Comparison of ENCODE assay signal across 29 cellular contexts in the genomic region with DNA sequence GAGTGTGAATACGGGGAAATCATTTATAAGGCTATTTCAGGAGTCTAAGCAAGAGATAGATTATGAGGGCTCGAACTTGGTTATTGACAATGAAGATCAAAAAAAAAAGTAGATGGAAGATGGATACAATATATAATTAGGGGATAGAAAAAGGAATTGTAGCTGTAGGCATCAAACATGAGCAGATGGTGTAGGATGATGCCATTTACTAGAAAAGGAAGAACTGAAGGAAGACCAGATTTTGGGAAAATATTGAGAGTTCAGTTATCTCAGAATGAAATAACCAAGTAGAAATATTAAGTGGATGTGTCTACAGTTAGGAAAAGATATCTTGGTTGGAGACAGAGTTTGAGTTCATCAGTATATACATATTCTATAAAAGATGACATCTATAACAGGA.
"Had no signal": no experiment of that assay in that cellular context is flagged by ENCODE, and none has a peak within 500 bp of the region (broad histone marks: within the 10 kb centered on the region; RNA-seq: fewer than 3 reads in every experiment).

No MANE protein-coding gene starts in this region.

- ATAC-seq: stimulated activated effector memory CD8-positive, alpha-beta T cell treated with anti-CD3 and anti-CD28 coated beads, Interleukin-12 subunit alpha, Interleukin-12 subunit beta, amount 100 ng/mL, for 72 hours; stimulated activated memory B cell treated with anti-CD40 and anti-IgM and Interleukin-4, amounts not matched to agents 10 μg/mL and 1 μg/mL and 100 μg/mL, for 72 hours; stimulated activated naive B cell treated with anti-CD40 and anti-IgM and Interleukin-4, amounts not matched to agents 10 μg/mL and 1 μg/mL and 100 μg/mL, for 72 hours; stimulated activated naive CD8-positive, alpha-beta T cell treated with anti-CD3 and anti-CD28 coated beads, Interleukin-15, amount 100 ng/mL, for 72 hours; stimulated activated naive CD8-positive, alpha-beta T cell treated with anti-CD3 and anti-CD28 coated beads, Interleukin-15, Interleukin-2, amounts not matched to agents 100 U/mL and 50 U/mL, for 24 hours; upper lobe of right lung had no signal

- H3K27ac ChIP-seq: stomach, suprapubic skin, testis, thoracic aorta, thyroid gland, tibial artery, tibial nerve, transverse colon, upper lobe of left lung, upper lobe of right lung, uterus, vagina had no signal

- H3K4me1 Mint-ChIP-seq: stimulated activated effector memory CD8-positive, alpha-beta T cell treated with anti-CD3 and anti-CD28 coated beads, Interleukin-12 subunit alpha, Interleukin-12 subunit beta, amount 100 ng/mL, for 72 hours; stimulated activated memory B cell treated with anti-CD40 and anti-IgM and Interleukin-4, amounts not matched to agents 10 μg/mL and 1 μg/mL and 100 μg/mL, for 72 hours; stimulated activated naive B cell treated with anti-CD40 and anti-IgM and Interleukin-4, amounts not matched to agents 10 μg/mL and 1 μg/mL and 100 μg/mL, for 72 hours; stimulated activated naive CD8-positive, alpha-beta T cell treated with anti-CD3 and anti-CD28 coated beads, Interleukin-15, amount 100 ng/mL, for 72 hours had no signal

- H3K4me3 ChIP-seq: stomach, suprapubic skin, testis, thoracic aorta, thyroid gland, tibial artery, tibial nerve, transverse colon, upper lobe of left lung, upper lobe of right lung, uterus, vagina had no signal

- FAIRE-seq: urothelium cell line had no signal

- H3K4me1 ChIP-seq: suprapubic skin, testis, thyroid gland, transverse colon, upper lobe of left lung, upper lobe of right lung, uterus, vagina had no signal

- H3K27ac Mint-ChIP-seq: stimulated activated effector memory CD8-positive, alpha-beta T cell treated with anti-CD3 and anti-CD28 coated beads, Interleukin-12 subunit alpha, Interleukin-12 subunit beta, amount 100 ng/mL, for 72 hours; stimulated activated memory B cell treated with anti-CD40 and anti-IgM and Interleukin-4, amounts not matched to agents 10 μg/mL and 1 μg/mL and 100 μg/mL, for 72 hours; stimulated activated naive B cell treated with anti-CD40 and anti-IgM and Interleukin-4, amounts not matched to agents 10 μg/mL and 1 μg/mL and 100 μg/mL, for 72 hours; stimulated activated naive CD8-positive, alpha-beta T cell treated with anti-CD3 and anti-CD28 coated beads, Interleukin-15, amount 100 ng/mL, for 72 hours; stimulated activated naive CD8-positive, alpha-beta T cell treated with anti-CD3 and anti-CD28 coated beads, Interleukin-15, Interleukin-2, amounts not matched to agents 100 ng/mL and 50 ng/mL, for 24 hours; type B pancreatic cell had no signal

- H3K36me3 Mint-ChIP-seq: stimulated activated effector memory CD8-positive, alpha-beta T cell treated with anti-CD3 and anti-CD28 coated beads, Interleukin-12 subunit alpha, Interleukin-12 subunit beta, amount 100 ng/mL, for 72 hours; stimulated activated memory B cell treated with anti-CD40 and anti-IgM and Interleukin-4, amounts not matched to agents 10 μg/mL and 1 μg/mL and 100 μg/mL, for 72 hours; stimulated activated naive B cell treated with anti-CD40 and anti-IgM and Interleukin-4, amounts not matched to agents 10 μg/mL and 1 μg/mL and 100 μg/mL, for 72 hours; type B pancreatic cell had no signal

- H3K4me3 Mint-ChIP-seq: stimulated activated effector memory CD8-positive, alpha-beta T cell treated with anti-CD3 and anti-CD28 coated beads, Interleukin-12 subunit alpha, Interleukin-12 subunit beta, amount 100 ng/mL, for 72 hours; stimulated activated memory B cell treated with anti-CD40 and anti-IgM and Interleukin-4, amounts not matched to agents 10 μg/mL and 1 μg/mL and 100 μg/mL, for 72 hours; stimulated activated naive B cell treated with anti-CD40 and anti-IgM and Interleukin-4, amounts not matched to agents 10 μg/mL and 1 μg/mL and 100 μg/mL, for 72 hours; stimulated activated naive CD8-positive, alpha-beta T cell treated with anti-CD3 and anti-CD28 coated beads, Interleukin-15, amount 100 ng/mL, for 72 hours; stimulated activated naive CD8-positive, alpha-beta T cell treated with anti-CD3 and anti-CD28 coated beads, Interleukin-15, Interleukin-2, amounts not matched to agents 100 ng/mL and 50 ng/mL, for 24 hours; type B pancreatic cell had no signal

- H3K27me3 Mint-ChIP-seq: stimulated activated memory B cell treated with anti-CD40 and anti-IgM and Interleukin-4, amounts not matched to agents 10 μg/mL and 1 μg/mL and 100 μg/mL, for 72 hours; stimulated activated naive B cell treated with anti-CD40 and anti-IgM and Interleukin-4, amounts not matched to agents 10 μg/mL and 1 μg/mL and 100 μg/mL, for 72 hours; stimulated activated naive CD8-positive, alpha-beta T cell treated with anti-CD3 and anti-CD28 coated beads, Interleukin-15, amount 100 ng/mL, for 72 hours; stimulated activated naive CD8-positive, alpha-beta T cell treated with anti-CD3 and anti-CD28 coated beads, Interleukin-15, Interleukin-2, amounts not matched to agents 100 ng/mL and 50 ng/mL, for 24 hours; type B pancreatic cell had no signal

- H3K9me3 ChIP-seq: stomach, suprapubic skin, testis, thoracic aorta, thyroid gland, tibial artery, tibial nerve, transverse colon, upper lobe of left lung, upper lobe of right lung, uterus, vagina had no signal

- DNase-seq: stimulated activated CD4-positive, alpha-beta T cell treated with anti-CD3 and anti-CD28 coated beads, Interleukin-2, amount 100 ng/mL, for 48 hours; stimulated activated CD4-positive, alpha-beta T cell treated with anti-CD3 and anti-CD28 coated beads, Interleukin-4, amount 100 ng/mL, for 1 hour; stimulated activated CD4-positive, alpha-beta T cell treated with anti-CD3 and anti-CD28 coated beads, Interleukin-4, amount 100 ng/mL, for 24 hours; stimulated activated CD4-positive, alpha-beta T cell treated with anti-CD3 and anti-CD28 coated beads, Interleukin-4, amount 100 ng/mL, for 4 hours; stimulated activated CD8-positive, alpha-beta memory T cell treated with anti-CD3 and anti-CD28 coated beads, Interleukin-4, amount 100 ng/mL, for 48 hours; stimulated activated naive B cell treated with anti-CD40 and anti-IgM and Interleukin-4, amounts not matched to agents 10 μg/mL and 1 μg/mL and 100 μg/mL, for 72 hours; stimulated activated naive CD4-positive, alpha-beta T cell; stimulated activated naive CD4-positive, alpha-beta T cell treated with Interleukin-2 at 50 U/mL for 16 hours; stimulated activated naive CD8-positive, alpha-beta T cell treated with anti-CD3 and anti-CD28 coated beads, Interleukin-15, amount 100 ng/mL, for 72 hours; stimulated activated naive CD8-positive, alpha-beta T cell treated with anti-CD3 and anti-CD28 coated beads, Interleukin-15, Interleukin-2, amounts not matched to agents 100 U/mL and 50 U/mL, for 24 hours; stomach; substantia nigra; testis; thyroid gland; tibial artery; transverse colon; trophoblast cell; upper lobe of left lung; upper lobe of right lung; uterus had no signal
